In the genomic region with DNA sequence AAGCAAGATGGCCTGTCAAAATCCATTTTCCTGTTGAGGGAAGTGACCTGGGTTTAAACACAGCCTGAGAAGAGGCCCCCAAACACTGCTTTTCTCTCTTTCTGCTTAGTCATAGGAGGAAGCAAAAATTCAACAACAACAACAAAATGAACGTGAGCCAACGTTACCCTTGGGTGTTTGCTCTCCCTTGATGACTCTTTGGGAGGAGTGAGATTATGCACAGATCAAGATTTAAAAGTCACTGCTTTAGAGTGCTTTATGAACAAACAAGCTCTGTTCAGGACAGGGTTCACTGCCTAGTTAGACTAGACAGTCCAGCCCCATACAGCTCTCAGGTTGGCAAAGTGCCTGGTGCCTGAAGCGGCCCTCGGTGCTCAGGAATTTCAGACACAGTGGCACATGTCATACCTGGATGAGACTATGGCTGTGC, we compare ENCODE assay signal across 9 cellular contexts. TPM values are rescaled to one million over a fixed set of nuclear protein-coding genes. Genes with fewer than 3 reads are reported as not detected.
DNase-seq lines count a peak whose midpoint lies in the region; ATAC-seq and TF ChIP-seq lines count a peak whose summit lies in the region.
"Had no signal": no experiment of that assay in that cellular context is flagged by ENCODE, and none has a peak within 500 bp of the region (broad histone marks: within the 10 kb centered on the region; RNA-seq: fewer than 3 reads in every experiment).

No MANE protein-coding gene starts in this region.

- H3K9me3 ChIP-seq in Peyer's patch = no peaks in the 10 kb centered on the region
- H3K9me3 ChIP-seq: psoas muscle had no signal

- peaks cover 0 to 39% (median 0%) of the 10 kb centered on the region in 3 donors for H3K36me3 ChIP-seq in Peyer's patch

- H3K27ac Mint-ChIP-seq in effector memory CD8-positive, alpha-beta T cell = peak overlapping the region; percentile 69 to 80
- H3K27ac Mint-ChIP-seq in natural killer cell = peak overlapping the region; percentile 65 to 70

- peaks cover 0 to 21% (median 4%) of the 10 kb centered on the region in 4 donors for H3K4me1 ChIP-seq in Peyer's patch
- H3K4me1 ChIP-seq: psoas muscle had no signal

- intact Hi-C loops in natural killer cell (cut with micrococcal nuclease) = no loop called here

- no peak for ATAC-seq in effector memory CD8-positive, alpha-beta T cell (replicated peaks)
- ATAC-seq in natural killer cell (peak in 1 of 3 donors; percentile 54), GM19324 (IDR thresholded peaks at IDR 0.05; ENCODE audit: low FRiP score, unreplicated experiment) (no peak)
- ATAC-seq: psoas muscle had no signal

- H3K36me3 Mint-ChIP-seq in effector memory CD8-positive, alpha-beta T cell (ENCODE audit: insufficient read depth) = peaks cover 31% of the 10 kb centered on the region
- no peaks in the 10 kb centered on the region for H3K36me3 Mint-ChIP-seq in natural killer cell

- DNase-seq in H4 (ENCODE audit: low spot score) (peak; percentile 38), Peyer's patch (peak in 1 of 3 donors; percentile 66), natural killer cell (no peak), iPS-NIHi7 (ENCODE audit: extremely low spot score) (no peak), C1 segment of cervical spinal cord (lab: John Stamatoyannopoulos, UW) (no peak), hippocampal formation (lab: John Stamatoyannopoulos, UW) (no peak)
- no peak for DNase-seq in effector memory CD8-positive, alpha-beta T cell
- DNase-seq: psoas muscle had no signal

- TF ChIP-seq POLR2A in Peyer's patch (IDR thresholded peaks at IDR 0.05) = no peak

- no peaks in the 10 kb centered on the region for H3K27me3 Mint-ChIP-seq in effector memory CD8-positive, alpha-beta T cell
- H3K27me3 Mint-ChIP-seq in natural killer cell (ENCODE audit: low read depth in 2 of 2) = no peaks in the 10 kb centered on the region

- H3K9me3 Mint-ChIP-seq in effector memory CD8-positive, alpha-beta T cell = no peaks in the 10 kb centered on the region
- H3K9me3 Mint-ChIP-seq in natural killer cell = no peaks in the 10 kb centered on the region

- TF ChIP-seq CTCF in Peyer's patch (IDR thresholded peaks at IDR 0.05) (no peak), natural killer cell (IDR thresholded peaks at IDR 0.05) (no peak)

- H3K4me3 ChIP-seq in Peyer's patch = no peak overlapping the region
- H3K4me3 ChIP-seq: psoas muscle had no signal

- peak overlapping the region; percentile 10 to 71 (median 22) for H3K27ac ChIP-seq in Peyer's patch
- H3K27ac ChIP-seq: psoas muscle had no signal

- no peaks in the 10 kb centered on the region for H3K27me3 ChIP-seq in Peyer's patch

- peaks cover 3 to 10% of the 10 kb centered on the region in 2 donors for H3K4me1 Mint-ChIP-seq in effector memory CD8-positive, alpha-beta T cell (ENCODE audit: low read depth in 2 of 2)
- H3K4me1 Mint-ChIP-seq in natural killer cell = peaks cover 7 to 14% of the 10 kb centered on the region in 2 donors

- H3K4me3 Mint-ChIP-seq in effector memory CD8-positive, alpha-beta T cell = no peak overlapping the region
- H3K4me3 Mint-ChIP-seq in natural killer cell = no peak overlapping the region

RNA-seq across cellular contexts. Expression of gene DENND11, which starts 38.9 kb away (rescaled TPM):
- total RNA-seq in H4 (2014; rRNA removed; shearing (Covaris generic)) = 6.1 and 7.8 TPM in 2 replicates
- total RNA-seq in Peyer's patch (10 to 100 TPM; 22.6 to 31.0 (median 26.4) TPM), natural killer cell (10 to 100 TPM; 28.9 to 57.0 (median 47.6) TPM)

RNA-seq across cellular contexts. Expression of gene WEE2, which starts 45.1 kb away (rescaled TPM):
- total RNA-seq in H4 (2014; rRNA removed; shearing (Covaris generic)) = not detected in 2 replicates
- total RNA-seq in Peyer's patch = not detected
- under 1 TPM; 0.16 to 0.68 (median 0.23) TPM for total RNA-seq in natural killer cell
- total RNA-seq: psoas muscle had no signal
